In the genomic region with DNA sequence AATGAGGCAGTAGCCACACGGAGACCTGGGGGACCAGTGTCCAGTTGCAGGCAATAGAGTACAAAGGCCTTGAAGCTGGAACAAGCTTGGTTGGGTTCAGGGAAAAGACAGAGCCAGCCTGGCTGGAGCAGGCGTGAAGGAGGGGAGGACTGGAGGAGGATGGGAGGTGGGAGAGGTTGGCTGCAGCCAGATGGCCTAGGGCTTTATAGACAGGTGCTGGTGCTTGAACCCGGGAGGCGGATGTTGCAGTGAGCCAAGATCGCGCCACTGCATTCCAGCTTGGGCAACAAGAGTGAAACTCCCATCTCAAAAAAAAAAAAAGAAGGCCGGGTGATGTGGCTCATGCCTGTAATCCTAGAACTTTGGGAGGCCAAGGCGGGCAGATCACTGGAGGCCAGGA, we compare ENCODE assay signal across 9 cellular contexts. TPM values are rescaled to one million over a fixed set of nuclear protein-coding genes. Genes with fewer than 3 reads are reported as not detected.
DNase-seq lines count a peak whose midpoint lies in the region; ATAC-seq and TF ChIP-seq lines count a peak whose summit lies in the region.
"Had no signal": no experiment of that assay in that cellular context is flagged by ENCODE, and none has a peak within 500 bp of the region (broad histone marks: within the 10 kb centered on the region; RNA-seq: fewer than 3 reads in every experiment).

No MANE protein-coding gene starts in this region.

- TF ChIP-seq POLR2A in esophagus muscularis mucosa (IDR thresholded peaks at IDR 0.05; ENCODE audit: low read depth): no peak

- H3K4ac ChIP-seq in H9 (ENCODE audit: low read depth, low read length): no peak overlapping the region

- H2BK12ac ChIP-seq in H9 (ENCODE audit: insufficient read length, low read depth, low read length): no peak overlapping the region

- H2BK20ac ChIP-seq in H9 (ENCODE audit: low read depth, low read length, poor library complexity, severe bottlenecking): no peak overlapping the region

- peaks cover 13% of the 10 kb centered on the region for H3K79me1 ChIP-seq in H9 (ENCODE audit: insufficient read depth, low read depth, low read length, poor library complexity, severe bottlenecking)

- no peak overlapping the region; the same call in 1 of the 2 replicates for H3K14ac ChIP-seq in H9 (ENCODE audit: insufficient read depth, low read length)

- no peak for TF ChIP-seq EP300 in esophagus muscularis mucosa (IDR thresholded peaks at IDR 0.05)

- H3K9me3 ChIP-seq in H9 (ENCODE audit: control insufficient read depth, low read depth, low read length) (no peaks in the 10 kb centered on the region), endodermal cell (ENCODE audit: control insufficient read depth, low read length) (no peaks in the 10 kb centered on the region), esophagus muscularis mucosa (no peaks in the 10 kb centered on the region)

- H3K23ac ChIP-seq in H9 (ENCODE audit: insufficient read length, low read depth, low read length): no peak overlapping the region

- peak overlapping the region; percentile 95 for H3K4me2 ChIP-seq in H9 (ENCODE audit: insufficient read depth, insufficient read length, low read length)

- no peak overlapping the region for H3K9ac ChIP-seq in H9 (ENCODE audit: extremely low read depth, insufficient read length, low read length)
- peak overlapping the region; percentile 96 for H3K9ac ChIP-seq in endodermal cell (ENCODE audit: extremely low read depth, low read length, poor library complexity, severe bottlenecking)

- TF ChIP-seq CTCF in H9 (conservative IDR thresholded peaks at IDR 0.05) (no peak), endodermal cell (conservative IDR thresholded peaks at IDR 0.05) (no peak), progenitor cell of endocrine pancreas (IDR thresholded peaks at IDR 0.05; ENCODE audit: unreplicated experiment) (no peak), esophagus muscularis mucosa (IDR thresholded peaks at IDR 0.05) (no peak)

- no peak overlapping the region for H2AK5ac ChIP-seq in H9 (ENCODE audit: insufficient read length, low read length)

- DNase-seq in H9 (no peak), NCI-H226 (peak; percentile 15), endodermal cell (no peak), progenitor cell of endocrine pancreas (ENCODE audit: low spot score, unreplicated experiment) (no peak), NCI-H774 (lab: John Stamatoyannopoulos, UW) (no peak), esophagus muscularis mucosa (ENCODE audit: extremely low spot score) (no peak)
- DNase-seq in activated CD8-positive, alpha-beta memory T cell treated with anti-CD3 and anti-CD28 coated beads for 24 hours: no peak

- H4K20me1 ChIP-seq in H9 (ENCODE audit: control insufficient read depth, insufficient read depth, insufficient read length): no peaks in the 10 kb centered on the region

- ATAC-seq in GM19395 (IDR thresholded peaks at IDR 0.05; ENCODE audit: unreplicated experiment): no peak

- no peak overlapping the region for H4K8ac ChIP-seq in H9 (replicated peaks; ENCODE audit: insufficient read length, low read depth, low read length)

- H3K79me2 ChIP-seq in H9 (ENCODE audit: insufficient read depth, low read length): peaks cover 39% of the 10 kb centered on the region; the same call in 1 of the 2 replicates

- H3K36me3 ChIP-seq in endodermal cell (ENCODE audit: control insufficient read depth, insufficient read depth, low read length) (no peaks in the 10 kb centered on the region), esophagus muscularis mucosa (no peaks in the 10 kb centered on the region)

- no peak overlapping the region for H3K18ac ChIP-seq in H9 (ENCODE audit: insufficient read length, low read depth, low read length)

- peaks cover 2 to 20% (median 16%) of the 10 kb centered on the region in 3 experiments; a peak in 4 of 7 replicates for H3K36me3 Mint-ChIP-seq in H9 (ENCODE audit: insufficient read depth in 1 of 3, low read depth in 3 of 3)
- peaks cover 5% of the 10 kb centered on the region for H3K36me3 Mint-ChIP-seq in endodermal cell (ENCODE audit: low read depth)
- H3K36me3 Mint-ChIP-seq in progenitor cell of endocrine pancreas (ENCODE audit: insufficient read depth): peaks cover 8% of the 10 kb centered on the region

- H3K4me1 Mint-ChIP-seq in H9: peaks cover 59 to 65% of the 10 kb centered on the region in 2 experiments
- peaks cover 65% of the 10 kb centered on the region for H3K4me1 Mint-ChIP-seq in endodermal cell
- H3K4me1 Mint-ChIP-seq in progenitor cell of endocrine pancreas (ENCODE audit: low read depth): peaks cover 65% of the 10 kb centered on the region

- H4K5ac ChIP-seq in H9 (ENCODE audit: insufficient read length, low read depth, low read length): no peak overlapping the region

- no peak overlapping the region for H3K56ac ChIP-seq in H9 (ENCODE audit: insufficient read length, low read depth, low read length)

- H2BK15ac ChIP-seq in H9 (ENCODE audit: low read depth, low read length): no peak overlapping the region

- peaks cover 11% of the 10 kb centered on the region for H3K23me2 ChIP-seq in H9 (ENCODE audit: insufficient read length, low read depth, low read length, poor library complexity, severe bottlenecking)

- no peaks in the 10 kb centered on the region for H3K27me3 Mint-ChIP-seq in H9 (ENCODE audit: low read depth)
- no peaks in the 10 kb centered on the region for H3K27me3 Mint-ChIP-seq in endodermal cell (ENCODE audit: insufficient read depth)
- H3K27me3 Mint-ChIP-seq in progenitor cell of endocrine pancreas: no peaks in the 10 kb centered on the region

- H3K27ac ChIP-seq in H9 (ENCODE audit: insufficient read length, low read depth, low read length) (no peak overlapping the region), endodermal cell (ENCODE audit: low read depth, low read length) (no peak overlapping the region), esophagus muscularis mucosa (replicated peaks in 1 of 4) (no peak overlapping the region)

- no CpG with 5 or more reads among the region's 8 CpGs for WGBS in H9 (ENCODE audit: extremely low coverage, insufficient read length, low lambda C conversion rate)
- 91 to 92% methylated on average over 7 to 8 of the region's 8 CpGs for whole genome bisulfite sequencing in endodermal cell (ENCODE audit: insufficient coverage in 1 of 2, insufficient read length in 1 of 2), 2 experiments
- WGBS in esophagus muscularis mucosa: 94% methylated on average over 8 of the region's 8 CpGs

- H3T11ph ChIP-seq in H9 (ENCODE audit: low read length): no peak overlapping the region

- H3K27me3 ChIP-seq in H9 (ENCODE audit: insufficient read depth, low read length): no peaks in the 10 kb centered on the region
- no peaks in the 10 kb centered on the region for H3K27me3 ChIP-seq in endodermal cell (ENCODE audit: control insufficient read depth, insufficient read depth, low read length, poor library complexity, severe bottlenecking)
- peaks cover 0 to 26% (median 13%) of the 10 kb centered on the region in 4 donors for H3K27me3 ChIP-seq in esophagus muscularis mucosa

- intact Hi-C loops in esophagus muscularis mucosa (cut with DNase I): no loop called here

- H3K9me3 Mint-ChIP-seq in H9 (no peaks in the 10 kb centered on the region; a peak in 2 of 5 replicates), endodermal cell (no peaks in the 10 kb centered on the region), progenitor cell of endocrine pancreas (ENCODE audit: low read depth) (no peaks in the 10 kb centered on the region)
- H3K9me3 Mint-ChIP-seq: central memory CD8-positive, alpha-beta T cell had no signal

- H2AFZ ChIP-seq in H9 (ENCODE audit: low read length): no peak overlapping the region

- H2BK5ac ChIP-seq in H9 (ENCODE audit: insufficient read length, low read length): no peak overlapping the region

- no peak overlapping the region for H4K91ac ChIP-seq in H9 (ENCODE audit: insufficient read length, low read depth, low read length)

- peak overlapping the region; percentile 98 for H3K4me3 ChIP-seq in endodermal cell (ENCODE audit: low read length)
- no peak overlapping the region for H3K4me3 ChIP-seq in esophagus muscularis mucosa

- H3K27ac Mint-ChIP-seq in H9 (peak overlapping the region; percentile 42 to 96 (median 85); a peak in 5 of 7 replicates), endodermal cell (peak overlapping the region; percentile 98), progenitor cell of endocrine pancreas (peak overlapping the region; percentile 97)

- H2BK120ac ChIP-seq in H9 (ENCODE audit: low read depth, low read length, poor library complexity, severe bottlenecking): no peak overlapping the region

- H3K4me3 Mint-ChIP-seq in H9 (peak overlapping the region; percentile 96 to 100), endodermal cell (peak overlapping the region; percentile 99), progenitor cell of endocrine pancreas (ENCODE audit: low read depth) (peak overlapping the region; percentile 99)

- H3K4me1 ChIP-seq in H9 (ENCODE audit: insufficient read depth, low read length): peaks cover 12% of the 10 kb centered on the region; the same call in 1 of the 2 replicates
- H3K4me1 ChIP-seq in endodermal cell (ENCODE audit: control insufficient read depth, insufficient read depth, low read length): peaks cover 8% of the 10 kb centered on the region
- H3K4me1 ChIP-seq in esophagus muscularis mucosa: peaks cover 13 to 16% (median 14%) of the 10 kb centered on the region in 4 donors

RNA-seq across cellular contexts. Expression of a gene that starts 1.7 kb away (rescaled TPM):
- total RNA-seq in H9 (2021): 283 and 287 TPM in 2 replicates
- total RNA-seq in endodermal cell: 100 to 1,000 TPM; 415 to 487 TPM
- polyA plus RNA-seq in endodermal cell (2013, experiment 1 of 2): 136 TPM
- 110 TPM for polyA plus RNA-seq in endodermal cell (2013, experiment 2 of 2)
- total RNA-seq in progenitor cell of endocrine pancreas: 519 and 559 TPM in 2 replicates
- total RNA-seq in esophagus muscularis mucosa: 10 to 100 TPM in 3 of 4 donors, 1 to 10 TPM in 1; 5.0 to 13.4 (median 11.4) TPM

RNA-seq across cellular contexts. Expression of a gene that starts 9.9 kb away (rescaled TPM):
- 18.3 and 19.6 TPM in 2 replicates for total RNA-seq in H9 (2021)
- 10 to 100 TPM in 1 of 2 donors, 1 to 10 TPM in 1; 8.6 to 13.8 TPM for total RNA-seq in endodermal cell
- 8.8 TPM for polyA plus RNA-seq in endodermal cell (2013, experiment 1 of 2)
- 7.4 TPM for polyA plus RNA-seq in endodermal cell (2013, experiment 2 of 2)
- total RNA-seq in progenitor cell of endocrine pancreas: 15.2 and 17.2 TPM in 2 replicates
- total RNA-seq in esophagus muscularis mucosa: 100 to 1,000 TPM; 217 to 794 (median 445) TPM

RNA-seq across cellular contexts. Expression of a gene that starts 38.0 kb away (rescaled TPM):
- total RNA-seq in H9 (2021) (1.2 TPM in 1 of 2 replicates, not detected in the other), endodermal cell (10 to 100 TPM in 1 of 2 donors, 1 to 10 TPM in 1; 2.9 to 13.2 TPM), progenitor cell of endocrine pancreas (3.0 and 3.5 TPM in 2 replicates), esophagus muscularis mucosa (1 to 10 TPM; 7.8 to 8.6 (median 8.1) TPM)
- not detected for polyA plus RNA-seq in endodermal cell (2013, experiment 1 of 2)
- polyA plus RNA-seq in endodermal cell (2013, experiment 2 of 2): not detected

RNA-seq across cellular contexts. Expression of a gene that starts 42.0 kb away (rescaled TPM):
- total RNA-seq in H9 (2021): 12.0 and 13.1 TPM in 2 replicates
- total RNA-seq in endodermal cell: 1 to 10 TPM; 3.3 to 4.5 TPM
- polyA plus RNA-seq in endodermal cell (2013, experiment 1 of 2): 12.8 TPM
- polyA plus RNA-seq in endodermal cell (2013, experiment 2 of 2): 14.5 TPM
- total RNA-seq in progenitor cell of endocrine pancreas: 4.8 and 4.9 TPM in 2 replicates
- under 1 TPM in 2 of 4 donors, not detected in 2; 0.17 to 0.83 TPM for total RNA-seq in esophagus muscularis mucosa

RNA-seq across cellular contexts. Expression of a gene that starts 49.7 kb away (rescaled TPM):
- 73.2 and 77.4 TPM in 2 replicates for total RNA-seq in H9 (2021)
- total RNA-seq in endodermal cell: 10 to 100 TPM; 68.6 to 74.6 TPM
- polyA plus RNA-seq in endodermal cell (2013, experiment 1 of 2): 97.3 TPM
- 90.6 TPM for polyA plus RNA-seq in endodermal cell (2013, experiment 2 of 2)
- total RNA-seq in progenitor cell of endocrine pancreas: 29.6 and 31.3 TPM in 2 replicates
- 10 to 100 TPM; 10.8 to 26.5 (median 21.5) TPM for total RNA-seq in esophagus muscularis mucosa

Comparison
In these comparisons a context has a peak if more than half of its experiments do, and no peak if none do; other contexts are left out.
1. RNA of a gene that starts 1.7 kb away (total RNA-seq): 519 to 559 TPM in progenitor cell of endocrine pancreas, 415 to 487 TPM in endodermal cell and 283 to 287 TPM in H9; 5.0 to 13.4 TPM in esophagus muscularis mucosa; every median in the first group is over 10 times any median in the second.
2. RNA of a gene that starts 9.9 kb away (total RNA-seq): 217 to 794 TPM in esophagus muscularis mucosa; 18.3 to 19.6 TPM in H9, 15.2 to 17.2 TPM in progenitor cell of endocrine pancreas and 8.6 to 13.8 TPM in endodermal cell; every median in the first group is over 10 times any median in the second.
3. Peak in every context shown above with its lines, with median percentiles within 50 percentile points of each other: H3K27ac Mint-ChIP-seq and H3K4me3 Mint-ChIP-seq.